ENCODE assay signal across 19 cellular contexts in the genomic region with DNA sequence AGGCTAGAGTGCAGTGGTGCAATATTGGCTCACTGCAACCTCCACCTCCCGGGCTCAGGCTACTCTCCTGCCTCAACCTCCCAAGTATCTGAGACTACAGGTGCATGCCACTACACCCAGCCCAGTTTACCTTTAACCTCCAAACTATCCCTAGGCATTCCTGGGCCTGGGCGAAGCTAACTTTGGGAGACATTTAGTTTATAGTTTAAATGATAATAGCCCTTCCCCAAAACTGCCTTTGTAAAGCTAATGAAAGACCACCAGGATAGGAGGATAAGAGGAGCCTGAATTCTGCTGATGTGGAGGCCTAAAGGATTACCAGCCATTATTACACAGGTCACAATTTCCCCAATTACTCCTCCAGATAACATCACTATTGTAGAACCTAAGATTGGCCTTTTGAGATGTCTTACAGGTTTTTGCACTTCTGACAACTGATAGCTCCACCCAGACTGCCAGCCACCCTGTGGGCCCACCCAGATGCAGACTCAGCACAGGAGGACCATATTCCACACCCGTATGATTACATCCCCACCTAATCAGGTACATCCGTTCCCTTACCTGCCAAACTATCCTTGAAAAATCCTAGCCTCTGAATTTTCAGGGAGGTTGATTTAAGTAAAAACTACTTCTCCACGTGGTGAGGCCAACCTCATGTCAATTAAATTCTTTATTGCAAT.
DNase-seq lines count a peak whose midpoint lies in the region; ATAC-seq and TF ChIP-seq lines count a peak whose summit lies in the region.
"Had no signal": no experiment of that assay in that cellular context is flagged by ENCODE, and none has a peak within 500 bp of the region (broad histone marks: within the 10 kb centered on the region; RNA-seq: fewer than 3 reads in every experiment).

No MANE protein-coding gene starts in this region.

- H3T11ph ChIP-seq in H9 (ENCODE audit: low read length): no peak overlapping the region

- BruUV-seq in PC-9 (replicated peaks; lab: Mats Ljungman, UMichigan): no TSS peak

- H2BK12ac ChIP-seq in H9 (ENCODE audit: insufficient read length, low read depth, low read length): no peak overlapping the region

- H3K4me1 Mint-ChIP-seq in H9: peaks cover 32 to 36% of the 10 kb centered on the region in 2 experiments
- H3K4me1 Mint-ChIP-seq in WTC11: peaks cover 43% of the 10 kb centered on the region
- H3K4me1 Mint-ChIP-seq in HFFc6 (ENCODE audit: low read depth): no peaks in the 10 kb centered on the region
- no peaks in the 10 kb centered on the region for H3K4me1 Mint-ChIP-seq in activated CD4-positive, alpha-beta T cell treated with anti-CD3 and anti-CD28 coated beads, Interleukin-2, amount 10 ng/mL, durations not matched to agents 7 days and 5 days
- H3K4me1 Mint-ChIP-seq: IgD-negative memory B cell had no signal

- no peak overlapping the region for H3K4ac ChIP-seq in H9 (ENCODE audit: low read depth, low read length)

- no peak overlapping the region for H3K4me2 ChIP-seq in H9 (ENCODE audit: insufficient read depth, insufficient read length, low read length)
- H3K4me2 ChIP-seq in PC-9: no peak overlapping the region

- H4K91ac ChIP-seq in H9 (ENCODE audit: insufficient read length, low read depth, low read length): no peak overlapping the region

- H3K4me3 Mint-ChIP-seq in H9 (no peak overlapping the region), WTC11 (no peak overlapping the region), HFFc6 (no peak overlapping the region)
- H3K4me3 Mint-ChIP-seq in activated CD4-positive, alpha-beta T cell treated with anti-CD3 and anti-CD28 coated beads, Interleukin-2, amount 10 ng/mL, durations not matched to agents 7 days and 5 days: no peak overlapping the region
- H3K4me3 Mint-ChIP-seq: CD4-positive, alpha-beta T cell; IgD-negative memory B cell had no signal

- no peaks in the 10 kb centered on the region for H3F3A ChIP-seq in PC-9 (ENCODE audit: insufficient read depth, low read depth)

- H3K36me3 ChIP-seq in iPS DF 6.9 (ENCODE audit: control insufficient read depth, insufficient read depth, low read length) (no peaks in the 10 kb centered on the region), PC-9 (ENCODE audit: low read depth) (no peaks in the 10 kb centered on the region)

- H3K18ac ChIP-seq in H9 (ENCODE audit: insufficient read length, low read depth, low read length): no peak overlapping the region

- H3K9me3 ChIP-seq in H9 (ENCODE audit: control insufficient read depth, low read depth, low read length): no peaks in the 10 kb centered on the region
- H3K9me3 ChIP-seq in iPS DF 6.9 (ENCODE audit: control insufficient read depth, insufficient read depth, low read length): no peaks in the 10 kb centered on the region
- H3K9me3 ChIP-seq in PC-9 (ENCODE audit: insufficient read depth, low read depth): no peaks in the 10 kb centered on the region

- H2AFZ ChIP-seq in H9 (ENCODE audit: low read length) (no peak overlapping the region), PC-9 (no peak overlapping the region)

- H3K27me3 ChIP-seq in H9 (ENCODE audit: insufficient read depth, low read length): no peaks in the 10 kb centered on the region
- H3K27me3 ChIP-seq in iPS DF 6.9 (ENCODE audit: control insufficient read depth, insufficient read depth, low read length): no peaks in the 10 kb centered on the region
- H3K27me3 ChIP-seq in PC-9 (ENCODE audit: insufficient read depth, low read depth): no peaks in the 10 kb centered on the region

- CTCF ChIA-PET in WTC11 (lab: Charles Lee): interaction anchor here (1.2 to 1.4 kb wide), 2 partner anchors 13 to 33 kb away, joined by 4 to 5 read pairs; no protein-coding TSS in a partner anchor
- CTCF ChIA-PET in PC-9 (lab: Charles Lee): no interaction called here
- CTCF ChIA-PET in activated CD4-positive, alpha-beta T cell treated with anti-CD3 and anti-CD28 coated beads, Interleukin-2, amount 10 ng/mL, durations not matched to agents 7 days and 5 days (lab: Charles Lee): no interaction called here

- H4K8ac ChIP-seq in H9 (replicated peaks; ENCODE audit: insufficient read length, low read depth, low read length): no peak overlapping the region

- TF ChIP-seq CTCF in H9 (conservative IDR thresholded peaks at IDR 0.05) (no peak), WTC11 (IDR thresholded peaks at IDR 0.05) (no peak), HFFc6 (IDR thresholded peaks at IDR 0.05) (no peak), PC-9 (conservative IDR thresholded peaks at IDR 0.05) (no peak)

- no peak overlapping the region for H2AK5ac ChIP-seq in H9 (ENCODE audit: insufficient read length, low read length)

- no CpG with 5 or more reads among the region's 5 CpGs for WGBS in H9 (ENCODE audit: extremely low coverage, insufficient read length, low lambda C conversion rate)
- no CpG with 5 or more reads among the region's 5 CpGs for WGBS in iPS DF 6.9 (ENCODE audit: insufficient coverage, insufficient read length)

- POLR2A ChIA-PET in WTC11 (lab: Charles Lee): interaction anchor here (0.5 to 0.6 kb wide), 2 partner anchors 530 to 546 kb away, joined by 3 read pairs; no protein-coding TSS in a partner anchor
- POLR2A ChIA-PET in PC-9 (lab: Charles Lee; ENCODE audit: unreplicated experiment): no interaction called here
- POLR2A ChIA-PET in activated CD4-positive, alpha-beta T cell treated with anti-CD3 and anti-CD28 coated beads, Interleukin-2, amount 10 ng/mL, durations not matched to agents 7 days and 5 days (lab: Charles Lee): no interaction called here

- ATAC-seq in WTC11: peak; percentile 90
- ATAC-seq: HepG2 had no signal

- H3K36me3 Mint-ChIP-seq in H9 (ENCODE audit: insufficient read depth in 1 of 3, low read depth in 3 of 3) (no peaks in the 10 kb centered on the region), WTC11 (no peaks in the 10 kb centered on the region), HFFc6 (ENCODE audit: low read depth) (no peaks in the 10 kb centered on the region)
- no peaks in the 10 kb centered on the region for H3K36me3 Mint-ChIP-seq in activated CD4-positive, alpha-beta T cell treated with anti-CD3 and anti-CD28 coated beads, Interleukin-2, amount 10 ng/mL, durations not matched to agents 7 days and 5 days (ENCODE audit: low read depth)
- H3K36me3 Mint-ChIP-seq: IgD-negative memory B cell had no signal

- H2BK20ac ChIP-seq in H9 (ENCODE audit: low read depth, low read length, poor library complexity, severe bottlenecking): no peak overlapping the region

- no peak overlapping the region for H2BK5ac ChIP-seq in H9 (ENCODE audit: insufficient read length, low read length)

- no peak overlapping the region for H3K9ac ChIP-seq in H9 (ENCODE audit: extremely low read depth, insufficient read length, low read length)

- H3K27ac ChIP-seq in H9 (ENCODE audit: insufficient read length, low read depth, low read length): peak overlapping the region; percentile 3
- H3K27ac ChIP-seq in iPS DF 6.9 (ENCODE audit: low read length): no peak overlapping the region
- no peak overlapping the region for H3K27ac ChIP-seq in PC-9
- H3K27ac ChIP-seq: C4-2B, HL-60 had no signal

- no peak overlapping the region for H2BK15ac ChIP-seq in H9 (ENCODE audit: low read depth, low read length)

- H3K27me3 Mint-ChIP-seq in H9 (ENCODE audit: low read depth): no peaks in the 10 kb centered on the region
- no peaks in the 10 kb centered on the region for H3K27me3 Mint-ChIP-seq in WTC11 (ENCODE audit: low read depth)
- H3K27me3 Mint-ChIP-seq in HFFc6 (ENCODE audit: insufficient read depth): peaks cover 8% of the 10 kb centered on the region; the same call in 1 of the 2 replicates
- H3K27me3 Mint-ChIP-seq in activated CD4-positive, alpha-beta T cell treated with anti-CD3 and anti-CD28 coated beads, Interleukin-2, amount 10 ng/mL, durations not matched to agents 7 days and 5 days: peaks cover 5% of the 10 kb centered on the region
- H3K27me3 Mint-ChIP-seq: IgD-negative memory B cell had no signal

- H3K23me2 ChIP-seq in H9 (ENCODE audit: insufficient read length, low read depth, low read length, poor library complexity, severe bottlenecking): no peaks in the 10 kb centered on the region

- H4K20me1 ChIP-seq in H9 (ENCODE audit: control insufficient read depth, insufficient read depth, insufficient read length) (no peaks in the 10 kb centered on the region), PC-9 (ENCODE audit: insufficient read depth) (no peaks in the 10 kb centered on the region)

- intact Hi-C loops in PC-9 (cut with micrococcal nuclease; ENCODE audit: unreplicated experiment): no loop called here

- no peaks in the 10 kb centered on the region for H3K79me1 ChIP-seq in H9 (ENCODE audit: insufficient read depth, low read depth, low read length, poor library complexity, severe bottlenecking)

- H3K9me3 Mint-ChIP-seq in H9 (no peaks in the 10 kb centered on the region), WTC11 (0 out of 2 replicates have a peak, but pooled peaks cover 7% of the 10 kb centered on the region), HFFc6 (no peaks in the 10 kb centered on the region)
- H3K9me3 Mint-ChIP-seq in activated CD4-positive, alpha-beta T cell treated with anti-CD3 and anti-CD28 coated beads, Interleukin-2, amount 10 ng/mL, durations not matched to agents 7 days and 5 days: no peaks in the 10 kb centered on the region
- H3K9me3 Mint-ChIP-seq: CD4-positive, alpha-beta T cell; IgD-negative memory B cell had no signal

- H3K14ac ChIP-seq in H9 (ENCODE audit: insufficient read depth, low read length): no peak overlapping the region

- no peak overlapping the region for H3K23ac ChIP-seq in H9 (ENCODE audit: insufficient read length, low read depth, low read length)

- H4K5ac ChIP-seq in H9 (ENCODE audit: insufficient read length, low read depth, low read length): no peak overlapping the region

- H3K56ac ChIP-seq in H9 (ENCODE audit: insufficient read length, low read depth, low read length): no peak overlapping the region

- H3K4me1 ChIP-seq in H9 (ENCODE audit: insufficient read depth, low read length): peaks cover 10% of the 10 kb centered on the region; the same call in 1 of the 2 replicates
- peaks cover 2% of the 10 kb centered on the region; the same call in 1 of the 2 replicates for H3K4me1 ChIP-seq in iPS DF 6.9 (ENCODE audit: control insufficient read depth, insufficient read depth, low read length)
- peaks cover 12% of the 10 kb centered on the region; the same call in 1 of the 2 replicates for H3K4me1 ChIP-seq in PC-9 (replicated peaks; ENCODE audit: insufficient read depth)

- DNase-seq in H9 (no peak), WTC11 (ENCODE audit: low spot score) (peak; percentile 24), iPS DF 6.9 (ENCODE audit: low read depth, low spot score) (peak; percentile 25), HFFc6 (no peak), NCI-H82 (lab: John Stamatoyannopoulos, UW) (no peak), PC-9 (no peak)
- no peak for DNase-seq in activated CD4-positive, alpha-beta T cell treated with anti-CD3 and anti-CD28 coated beads, Interleukin-2, amount 10 ng/mL, durations not matched to agents 7 days and 5 days
- DNase-seq: ACHN; CD4-positive, alpha-beta T cell; DMS153; DMS79; GF-D8; GOT3; HCEC 1CT; KBM-7 had no signal

- no peak overlapping the region for H2BK120ac ChIP-seq in H9 (ENCODE audit: low read depth, low read length, poor library complexity, severe bottlenecking)

- H3K4me3 ChIP-seq in iPS DF 6.9 (ENCODE audit: low read length) (no peak overlapping the region), PC-9 (no peak overlapping the region)

- peak overlapping the region; percentile 15 to 94 (median 69); a peak in 5 of 7 replicates for H3K27ac Mint-ChIP-seq in H9
- peak overlapping the region; percentile 85 for H3K27ac Mint-ChIP-seq in WTC11
- H3K27ac Mint-ChIP-seq in HFFc6: no peak overlapping the region
- no peak overlapping the region for H3K27ac Mint-ChIP-seq in activated CD4-positive, alpha-beta T cell treated with anti-CD3 and anti-CD28 coated beads, Interleukin-2, amount 10 ng/mL, durations not matched to agents 7 days and 5 days
- H3K27ac Mint-ChIP-seq: CD4-positive, alpha-beta T cell; IgD-negative memory B cell had no signal

- H3K79me2 ChIP-seq in H9 (ENCODE audit: insufficient read depth, low read length) (no peaks in the 10 kb centered on the region), PC-9 (ENCODE audit: low read depth) (no peaks in the 10 kb centered on the region)

- H3K9me2 ChIP-seq in PC-9 (ENCODE audit: insufficient read depth): no peaks in the 10 kb centered on the region

Comparison
In these comparisons a context has a peak if more than half of its experiments do, and no peak if none do; other contexts are left out.
1. DNase-seq: peak in WTC11 (single experiment) and iPS DF 6.9 (single experiment); none in H9 (single experiment), HFFc6 (single experiment), NCI-H82 (single experiment), PC-9 (0 of 2) and activated CD4-positive, alpha-beta T cell treated with anti-CD3 and anti-CD28 coated beads, Interleukin-2, amount 10 ng/mL, durations not matched to agents 7 days and 5 days (single experiment).
2. H3K27ac Mint-ChIP-seq: peak in H9 (3 of 3) and WTC11 (single experiment); none in HFFc6 (single experiment) and activated CD4-positive, alpha-beta T cell treated with anti-CD3 and anti-CD28 coated beads, Interleukin-2, amount 10 ng/mL, durations not matched to agents 7 days and 5 days (single experiment).